Comparison of ENCODE assay signal across 2 cellular contexts in genomic region chr7:99140813-99141212, GRCh38.
TF ChIP-seq lines count a peak whose summit lies in the region.

No MANE protein-coding gene starts in this region.

TF ChIP-seq in HCT116, 20 proteins besides CTCF, POLR2A, EP300 and RAD21 (continued from another document):
- TF ChIP-seq ATF3 (IDR thresholded peaks at IDR 0.05) = no peak
- no peak for TF ChIP-seq CBX3 (IDR thresholded peaks at IDR 0.05; ENCODE audit: low read depth)
TF ChIP-seq in HCT116: peak in this region for 0.

TF ChIP-seq in WTC11, 78 proteins besides CTCF, POLR2A, EP300 and RAD21 (continued from another document):
- TF ChIP-seq HMGXB4 (CRISPR knock-in tag; IDR thresholded peaks at IDR 0.05) = no peak
- TF ChIP-seq AR (CRISPR knock-in tag; IDR thresholded peaks at IDR 0.05) = no peak
- no peak for TF ChIP-seq SMAD3 (CRISPR knock-in tag; IDR thresholded peaks at IDR 0.05; ENCODE audit: borderline replicate concordance)
- no peak for TF ChIP-seq ESRRA (CRISPR knock-in tag; IDR thresholded peaks at IDR 0.05; ENCODE audit: borderline replicate concordance)
- no peak for TF ChIP-seq TEAD1 (CRISPR knock-in tag; IDR thresholded peaks at IDR 0.05)
TF ChIP-seq in WTC11: peak in this region for 0.
